In genomic region chr10:106935978-106936451, GRCh38 we compare ENCODE assay signal across 12 cellular contexts.
DNase-seq lines count a peak whose midpoint lies in the region; ATAC-seq and TF ChIP-seq lines count a peak whose summit lies in the region.
"Had no signal": no experiment of that assay in that cellular context is flagged by ENCODE, and none has a peak within 500 bp of the region (broad histone marks: within the 10 kb centered on the region; RNA-seq: fewer than 3 reads in every experiment).

No MANE protein-coding gene starts in this region.

- CTCF ChIA-PET in CD4-positive, alpha-beta memory T cell (lab: Charles Lee; ENCODE audit: partially characterized antibody), result no interaction called here

- intact Hi-C loops in CD4-positive, alpha-beta memory T cell (cut with micrococcal nuclease), result no loop called here

- no peak overlapping the region for H3K4me3 ChIP-seq in CD4-positive, alpha-beta memory T cell (ENCODE audit: low read length in 2 of 2)
- H3K4me3 ChIP-seq: pancreas had no signal

- TF ChIP-seq CTCF in GM10266 (IDR thresholded peaks at IDR 0.05; ENCODE audit: control insufficient read depth, insufficient read depth, low read depth, missing control alignments), result no peak

- H3K36me3 Mint-ChIP-seq in CD4-positive, alpha-beta memory T cell, result no peaks in the 10 kb centered on the region

- H3K4me1 Mint-ChIP-seq in CD4-positive, alpha-beta memory T cell, result no peaks in the 10 kb centered on the region

- peak; percentile 48 for DNase-seq in GM10266 (ENCODE audit: extremely low spot score)
- DNase-seq in OCI-M1 (lab: John Stamatoyannopoulos, UW), result peak; percentile 81
- DNase-seq in HuH-7.5 (ENCODE audit: low spot score), result no peak
- no peak for DNase-seq in NCI-H1105 treated with DMSO at 0.1 percent for 48 hours (lab: John Stamatoyannopoulos, UW)
- DNase-seq in NCI-H2081 (lab: John Stamatoyannopoulos, UW), result no peak
- DNase-seq in CD4-positive, alpha-beta memory T cell, result no peak
- DNase-seq: cerebellar nuclear complex, NCI-H82, pancreas had no signal

- H3K4me1 ChIP-seq in CD4-positive, alpha-beta memory T cell (ENCODE audit: insufficient read depth, low read length), result no peaks in the 10 kb centered on the region
- H3K4me1 ChIP-seq: pancreas had no signal

- POLR2A ChIA-PET in CD4-positive, alpha-beta memory T cell (lab: Charles Lee; ENCODE audit: partially characterized antibody), result no interaction called here

- no peaks in the 10 kb centered on the region for H3K27me3 Mint-ChIP-seq in CD4-positive, alpha-beta memory T cell

- H3K27ac ChIP-seq in CD4-positive, alpha-beta memory T cell (ENCODE audit: low read depth, low read length), result no peak overlapping the region
- H3K27ac ChIP-seq: C4-2B, pancreas had no signal

- no peak overlapping the region for H3K27ac Mint-ChIP-seq in CD4-positive, alpha-beta memory T cell

- H3K9me3 Mint-ChIP-seq in CD4-positive, alpha-beta memory T cell, result peaks cover 0 to 10% (median 4%) of the 10 kb centered on the region in 8 donors

- ATAC-seq in GM19467 (IDR thresholded peaks at IDR 0.05; ENCODE audit: unreplicated experiment), result peak; percentile 62
- peak; percentile 66 for ATAC-seq in HG03095 (IDR thresholded peaks at IDR 0.05; ENCODE audit: unreplicated experiment)

- no peaks in the 10 kb centered on the region for H3K9me3 ChIP-seq in CD4-positive, alpha-beta memory T cell (ENCODE audit: control insufficient read depth in 1 of 2, low read length in 2 of 2)
- H3K9me3 ChIP-seq: pancreas had no signal

- H3K36me3 ChIP-seq in CD4-positive, alpha-beta memory T cell (ENCODE audit: insufficient read depth, low read length), result no peaks in the 10 kb centered on the region
- H3K36me3 ChIP-seq: pancreas had no signal

- no peak overlapping the region for H3K4me3 Mint-ChIP-seq in CD4-positive, alpha-beta memory T cell

- H3K27me3 ChIP-seq in CD4-positive, alpha-beta memory T cell (ENCODE audit: insufficient read depth, low read length), result no peaks in the 10 kb centered on the region
- H3K27me3 ChIP-seq: pancreas had no signal

Comparison
In these comparisons a context has a peak if more than half of its experiments do, and no peak if none do; other contexts are left out.
1. DNase-seq: peak in GM10266 (single experiment) and OCI-M1 (single experiment); none in HuH-7.5 (single experiment), NCI-H1105 treated with DMSO at 0.1 percent for 48 hours (single experiment), NCI-H2081 (0 of 2) and CD4-positive, alpha-beta memory T cell (0 of 5).